In genomic region chr19:54180691-54181091, GRCh38 we compare ENCODE assay signal across 14 cellular contexts. TPM values are rescaled to one million over a fixed set of nuclear protein-coding genes. Genes with fewer than 3 reads are reported as not detected.
"Had no signal": no experiment of that assay in that cellular context is flagged by ENCODE, and none has a peak within 500 bp of the region (broad histone marks: within the 10 kb centered on the region; RNA-seq: fewer than 3 reads in every experiment).

No MANE protein-coding gene starts in this region.

- H3K27me3 ChIP-seq: adrenal gland, body of pancreas, dorsolateral prefrontal cortex, gastrocnemius medialis had no signal

- H3K4me3 ChIP-seq: adrenal gland, body of pancreas, dorsolateral prefrontal cortex, gastrocnemius medialis, prostate gland, smooth muscle cell had no signal

- H3K4me2 ChIP-seq: smooth muscle cell had no signal

- H3K27ac ChIP-seq: adrenal gland, body of pancreas, gastrocnemius medialis, prostate gland had no signal

- DNase-seq: activated CD4-positive, alpha-beta T cell treated with anti-CD3 and anti-CD28 coated beads, Interleukin-2, amount 50 U/mL, for 1 hour; activated CD4-positive, CD25-positive, alpha-beta regulatory T cell; activated naive CD4-positive, alpha-beta T cell treated with anti-CD3 and anti-CD28 coated beads, Interleukin-2, amount 50 U/mL, for 16 hours; adrenal gland; body of pancreas; cerebellar nuclear complex; gastrocnemius medialis; left ventricle myocardium superior; T-helper 17 cell had no signal

- H3K9me3 ChIP-seq: adrenal gland, body of pancreas, gastrocnemius medialis, prostate gland had no signal

- H3K4me1 ChIP-seq: adrenal gland, gastrocnemius medialis, prostate gland had no signal

- H3K36me3 ChIP-seq: gastrocnemius medialis, prostate gland had no signal

- ATAC-seq: gastrocnemius medialis; stimulated activated memory B cell treated with anti-CD40 and anti-IgM and Interleukin-4, amounts not matched to agents 10 μg/mL and 1 μg/mL and 100 μg/mL, for 72 hours; T-helper 17 cell had no signal

RNA-seq across cellular contexts. Expression of gene TMC4, which starts 7.7 kb away (rescaled TPM):
- total RNA-seq: activated CD8-positive, alpha-beta memory T cell treated with anti-CD3 and anti-CD28 coated beads for 36 hours had no signal
